In the genomic region with DNA sequence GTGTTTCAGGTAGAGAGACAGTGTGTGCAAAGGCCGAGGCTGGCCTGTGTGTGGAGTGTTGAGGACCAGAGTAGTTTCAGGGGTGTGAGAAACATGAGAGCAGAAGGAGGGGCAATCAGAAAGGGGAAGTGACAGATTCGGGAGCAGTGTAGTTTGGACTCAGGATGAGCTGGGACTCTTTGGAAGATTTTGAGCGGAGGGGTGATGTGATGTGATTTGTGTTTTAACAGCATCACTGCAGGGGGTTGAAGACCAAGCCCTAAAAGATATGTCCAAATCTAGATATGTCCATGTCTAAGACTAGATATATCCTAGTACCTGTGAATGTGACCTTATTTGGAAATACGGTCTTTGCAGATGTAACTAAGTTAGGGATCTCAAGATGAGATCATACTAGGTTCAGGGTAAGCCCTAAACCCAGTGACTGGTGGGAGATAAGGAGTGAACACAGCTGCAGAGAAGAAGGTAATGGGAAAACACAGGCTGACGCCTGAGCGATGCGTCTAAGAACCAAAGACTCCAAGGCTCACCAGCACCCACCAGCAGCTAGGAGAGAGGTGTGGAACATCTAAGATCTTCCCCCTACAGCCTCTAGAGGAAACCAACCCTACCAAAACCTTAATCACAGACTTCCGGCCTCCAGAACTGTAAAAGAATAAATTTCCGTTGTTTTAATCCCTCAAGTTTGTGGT, we compare ENCODE assay signal across 17 cellular contexts. TPM values are rescaled to one million over a fixed set of nuclear protein-coding genes. Genes with fewer than 3 reads are reported as not detected.
DNase-seq lines count a peak whose midpoint lies in the region; ATAC-seq and TF ChIP-seq lines count a peak whose summit lies in the region.
"Had no signal": no experiment of that assay in that cellular context is flagged by ENCODE, and none has a peak within 500 bp of the region (broad histone marks: within the 10 kb centered on the region; RNA-seq: fewer than 3 reads in every experiment).

No MANE protein-coding gene starts in this region.

- DNase-seq in DND-41 (peak; percentile 22), T-helper 17 cell (no peak), SK-N-DZ (ENCODE audit: low spot score) (no peak), HFFc6 (no peak), AG20443 (ENCODE audit: low spot score) (no peak), NCI-H146 (lab: John Stamatoyannopoulos, UW) (no peak)
- DNase-seq: activated gamma-delta T cell treated with Interleukin-2 at 50 U/mL for 16 hours, esophagus squamous epithelium, heart left ventricle, KG1, NCI-H1694, NCI-H524, nucleus accumbens, Peyer's patch had no signal

- H3K4me1 Mint-ChIP-seq in T-helper 17 cell = no peaks in the 10 kb centered on the region
- H3K4me1 Mint-ChIP-seq in HFFc6 (ENCODE audit: low read depth) = no peaks in the 10 kb centered on the region; the same call in 1 of the 2 replicates

- H3K36me3 ChIP-seq in DND-41 (ENCODE audit: insufficient read depth, low read length) = no peaks in the 10 kb centered on the region
- H3K36me3 ChIP-seq: esophagus squamous epithelium, heart left ventricle, Peyer's patch had no signal

- no peaks in the 10 kb centered on the region for H4K20me1 ChIP-seq in DND-41 (ENCODE audit: insufficient read depth, low read length)

- H3K9me3 Mint-ChIP-seq in HFFc6 = peaks cover 2% of the 10 kb centered on the region; the same call in 1 of the 2 replicates

- no peaks in the 10 kb centered on the region for H3K79me2 ChIP-seq in DND-41 (ENCODE audit: insufficient read depth, low read length)

- peak overlapping the region; percentile 37 for H3K27ac Mint-ChIP-seq in T-helper 17 cell
- H3K27ac Mint-ChIP-seq in HFFc6 = no peak overlapping the region
- H3K27ac Mint-ChIP-seq: type B pancreatic cell had no signal

- ATAC-seq in DND-41 (ENCODE audit: insufficient read depth, low read depth) (peak; percentile 90), GM21390 (IDR thresholded peaks at IDR 0.05; ENCODE audit: unreplicated experiment) (peak; percentile 55), HG03378 (IDR thresholded peaks at IDR 0.05; ENCODE audit: unreplicated experiment) (peak; percentile 45), T-helper 17 cell (no peak)
- ATAC-seq: heart left ventricle had no signal

- H3K4me1 ChIP-seq in DND-41 (ENCODE audit: insufficient read depth, low read length) = peaks cover 3% of the 10 kb centered on the region
- H3K4me1 ChIP-seq: esophagus squamous epithelium, heart left ventricle, Peyer's patch had no signal

- H3K4me3 Mint-ChIP-seq in T-helper 17 cell (no peak overlapping the region), HFFc6 (no peak overlapping the region)
- H3K4me3 Mint-ChIP-seq: type B pancreatic cell had no signal

- no peak overlapping the region for H3K27ac ChIP-seq in DND-41 (ENCODE audit: low read length)
- H3K27ac ChIP-seq: esophagus squamous epithelium, heart left ventricle, Peyer's patch had no signal

- H3K9me3 ChIP-seq in DND-41 (ENCODE audit: insufficient read depth, low read length, severe bottlenecking) (no peaks in the 10 kb centered on the region), T-helper 17 cell (ENCODE audit: control insufficient read depth, low read length, poor library complexity, severe bottlenecking) (no peaks in the 10 kb centered on the region)
- H3K9me3 ChIP-seq: esophagus squamous epithelium, Peyer's patch had no signal

- H3K4me2 ChIP-seq in DND-41 (ENCODE audit: insufficient read depth, low read length) = no peak overlapping the region

- no peak overlapping the region for H3K9ac ChIP-seq in DND-41 (ENCODE audit: low read depth, low read length)

- H3K4me3 ChIP-seq in DND-41 (ENCODE audit: low read depth in 1 of 2, low read length in 2 of 2) = no peak overlapping the region
- H3K4me3 ChIP-seq: esophagus squamous epithelium, heart left ventricle, Peyer's patch had no signal

- peaks cover 9% of the 10 kb centered on the region for H3K27me3 ChIP-seq in DND-41 (ENCODE audit: insufficient read depth, low read length, poor library complexity)
- H3K27me3 ChIP-seq: esophagus squamous epithelium, heart left ventricle, Peyer's patch had no signal

- no peak overlapping the region for H2AFZ ChIP-seq in DND-41 (ENCODE audit: low read depth, low read length)

- H3K27me3 Mint-ChIP-seq in T-helper 17 cell (peaks cover 6% of the 10 kb centered on the region), HFFc6 (ENCODE audit: insufficient read depth) (peaks cover 4% of the 10 kb centered on the region)

- no peaks in the 10 kb centered on the region for H3K36me3 Mint-ChIP-seq in T-helper 17 cell (ENCODE audit: low read depth)
- no peaks in the 10 kb centered on the region for H3K36me3 Mint-ChIP-seq in HFFc6 (ENCODE audit: low read depth)
- H3K36me3 Mint-ChIP-seq: type B pancreatic cell had no signal

- TF ChIP-seq CTCF in DND-41 (IDR thresholded peaks at IDR 0.05; ENCODE audit: borderline replicate concordance, extremely low read depth, low read length, poor library complexity, severe bottlenecking) = no peak
- no peak for TF ChIP-seq CTCF in HFFc6 (IDR thresholded peaks at IDR 0.05)

RNA-seq across cellular contexts. Expression of a gene that starts 38.5 kb away (rescaled TPM):
- total RNA-seq in T-helper 17 cell = under 1 TPM in 1 of 2 donors, not detected in 1; 0.16 TPM
- not detected in 2 replicates for polyA plus RNA-seq in SK-N-DZ (2014; cell fraction: cytosol; rRNA removed)
- not detected in 2 replicates for polyA plus RNA-seq in SK-N-DZ (2014; cell fraction: nucleus; rRNA removed)
- total RNA-seq in HFFc6 (2021; fragmentation: NEBNext Ultra II Directional; extraction: Animal tissue kit (Norgen Biotek cat#: 25700)) = not detected
- total RNA-seq: Peyer's patch had no signal
- polyA plus RNA-seq: heart left ventricle had no signal
